8 cellular contexts compared by ENCODE assay signal in genomic region chr9:133558191-133559126, GRCh38. TPM values are rescaled to one million over a fixed set of nuclear protein-coding genes. Genes with fewer than 3 reads are reported as not detected.
DNase-seq lines count a peak whose midpoint lies in the region; ATAC-seq, FAIRE-seq and TF ChIP-seq lines count a peak whose summit lies in the region.

No MANE protein-coding gene starts in this region.

- peaks cover under 1% of the 10 kb centered on the region for H3K9me3 Mint-ChIP-seq in stimulated activated memory B cell treated with anti-CD40 and anti-IgM and Interleukin-4, amounts not matched to agents 10 μg/mL and 1 μg/mL and 100 μg/mL, for 72 hours

- CTCF ChIA-PET in HepG2 (lab: Yijun Ruan, JAX; ENCODE audit: low intra/inter-chr PET ratio, low total read pairs) = no interaction called here

- peaks cover 22% of the 10 kb centered on the region for H3K4me1 Mint-ChIP-seq in stimulated activated memory B cell treated with anti-CD40 and anti-IgM and Interleukin-4, amounts not matched to agents 10 μg/mL and 1 μg/mL and 100 μg/mL, for 72 hours

- H3K9me3 ChIP-seq in HepG2 (ENCODE audit: low read length) = no peaks in the 10 kb centered on the region

- peak overlapping the region; percentile 73 for H3K27ac Mint-ChIP-seq in stimulated activated memory B cell treated with anti-CD40 and anti-IgM and Interleukin-4, amounts not matched to agents 10 μg/mL and 1 μg/mL and 100 μg/mL, for 72 hours

- BruUV-seq in HepG2 (replicated peaks; lab: Mats Ljungman, UMichigan) = no TSS peak

- H3K79me2 ChIP-seq in HepG2 (ENCODE audit: insufficient read depth, low read length) = no peaks in the 10 kb centered on the region

- no peaks in the 10 kb centered on the region for H4K20me1 ChIP-seq in HepG2 (ENCODE audit: insufficient read depth, low read length)

- peaks cover 20% of the 10 kb centered on the region for H3K4me1 ChIP-seq in HepG2 (ENCODE audit: insufficient read depth, low read length)

- no peak for TF ChIP-seq CTCF in HepG2 (CRISPR knock-in tag; IDR thresholded peaks at IDR 0.05)

- WGBS in HepG2 (ENCODE audit: low lambda C conversion rate) = 48% methylated on average over 22 of the region's 31 CpGs

- no peak for FAIRE-seq in HepG2 (lab: Jason Lieb, UNC)

- H3K36me3 Mint-ChIP-seq in stimulated activated memory B cell treated with anti-CD40 and anti-IgM and Interleukin-4, amounts not matched to agents 10 μg/mL and 1 μg/mL and 100 μg/mL, for 72 hours = no peaks in the 10 kb centered on the region

- TF ChIP-seq POLR2A in HepG2 (IDR thresholded peaks at IDR 0.05; ENCODE audit: insufficient read depth in 1 of 2, low read depth in 2 of 2, low read length in 2 of 2) = no peak

- H3K27ac ChIP-seq in HepG2 (ENCODE audit: extremely low read length, insufficient read depth, low read length) = no peak overlapping the region

- H3K4me3 ChIP-seq in HepG2 (replicated peaks in 1 of 3; ENCODE audit: insufficient read depth in 1 of 3, low read depth in 2 of 3, low read length in 3 of 3) = no peak overlapping the region

- H2AFZ ChIP-seq in HepG2 (ENCODE audit: low read length) = no peak overlapping the region

- ATAC-seq in GM19023 (IDR thresholded peaks at IDR 0.05; ENCODE audit: unreplicated experiment) = peak; percentile 57
- ATAC-seq in HepG2 = peak; percentile 43; the same call in 2 of the 3 replicates
- peak; percentile 65 for ATAC-seq in stimulated activated memory B cell treated with anti-CD40 and anti-IgM and Interleukin-4, amounts not matched to agents 10 μg/mL and 1 μg/mL and 100 μg/mL, for 72 hours

- POLR2A ChIA-PET in HepG2 (lab: Yijun Ruan, JAX) = no interaction called here

- DNase-seq in 8988T = peak; percentile 84
- DNase-seq in NAMALWA (ENCODE audit: low spot score) = peak; percentile 77
- peak; percentile 33 for DNase-seq in brain pericyte (ENCODE audit: low read depth, low spot score)
- peak; percentile 68 for DNase-seq in HepG2 (ENCODE audit: low spot score)
- DNase-seq in NCI-H446 (lab: John Stamatoyannopoulos, UW) = no peak
- DNase-seq in kidney glomerular epithelial cell (lab: John Stamatoyannopoulos, UW) = no peak

- H3K9ac ChIP-seq in HepG2 (ENCODE audit: insufficient read depth, low read depth, low read length) = no peak overlapping the region

- H3K36me3 ChIP-seq in HepG2 (replicated peaks in 1 of 2; ENCODE audit: control insufficient read depth in 1 of 2, insufficient read depth in 2 of 2, low read length in 2 of 2) = no peaks in the 10 kb centered on the region

- H3K4me3 Mint-ChIP-seq in stimulated activated memory B cell treated with anti-CD40 and anti-IgM and Interleukin-4, amounts not matched to agents 10 μg/mL and 1 μg/mL and 100 μg/mL, for 72 hours = peak overlapping the region; percentile 61

- in situ Hi-C loops in HepG2 (cut with HindIII; ENCODE audit: extremely low pct_ligation_motif_present, low pct_unique_long_range_greater_than_20kb) = no loop called here

- H3K4me2 ChIP-seq in HepG2 (ENCODE audit: low read depth, low read length) = no peak overlapping the region

- intact Hi-C loops in HepG2 (cut with micrococcal nuclease; ENCODE audit: unreplicated experiment) = no loop called here

- TF ChIP-seq RAD21 in HepG2 (CRISPR knock-in tag; IDR thresholded peaks at IDR 0.05) = no peak

- TF ChIP-seq EP300 in HepG2 (IDR thresholded peaks at IDR 0.05; ENCODE audit: low read depth in 2 of 2, low read length in 2 of 2) (no peak), HepG2 (CRISPR knock-in tag; IDR thresholded peaks at IDR 0.05; ENCODE audit: borderline replicate concordance) (no peak)

- H3K27me3 Mint-ChIP-seq in stimulated activated memory B cell treated with anti-CD40 and anti-IgM and Interleukin-4, amounts not matched to agents 10 μg/mL and 1 μg/mL and 100 μg/mL, for 72 hours = peaks cover 71% of the 10 kb centered on the region

- peaks cover 0 to 3% of the 10 kb centered on the region in 2 experiments; a peak in 2 of 5 replicates for H3K27me3 ChIP-seq in HepG2 (ENCODE audit: control insufficient read depth in 1 of 2, insufficient read depth in 2 of 2, low read length in 2 of 2)

RNA-seq across cellular contexts. Expression of gene ADAMTSL2, which starts 24.0 kb away (rescaled TPM):
- 1.0 and 3.8 TPM in 2 replicates for total RNA-seq in HepG2 (2016; rRNA removed; fragmentation: Illumina TruSeq; extraction: Trizol)
- 0.35 and 0.61 TPM in 2 replicates for total RNA-seq in HepG2 (2016; cell fraction: cytosol; rRNA removed; fragmentation: Illumina TruSeq; extraction: Trizol; ENCODE audit: low read depth)
- total RNA-seq in HepG2 (2016; cell fraction: insoluble cytoplasmic fraction; rRNA removed; fragmentation: Illumina TruSeq; extraction: Trizol) = 0.86 and 3.7 TPM in 2 replicates
- 0.99 and 1.1 TPM in 2 replicates for total RNA-seq in HepG2 (2016; cell fraction: membrane; rRNA removed; fragmentation: Illumina TruSeq; extraction: Trizol)
- 3.9 and 4.8 TPM in 2 replicates for total RNA-seq in HepG2 (2016; cell fraction: nucleus; rRNA removed; fragmentation: Illumina TruSeq; extraction: Trizol)
- 1.8 and 1.9 TPM in 2 replicates for polyA plus RNA-seq in HepG2 (2011; rRNA removed)
- 1.2 and 1.7 TPM in 2 replicates for polyA plus RNA-seq in HepG2 (2011; cell fraction: cytosol; rRNA removed)
- 4.8 and 6.6 TPM in 2 replicates for polyA plus RNA-seq in HepG2 (2011; cell fraction: nucleus; rRNA removed)
- polyA plus RNA-seq in HepG2 (2012) = 0.43 and 1.1 TPM in 2 replicates
- 0.33 and 0.43 TPM in 2 replicates for polyA plus RNA-seq in HepG2 (2016; cell fraction: cytosol; fragmentation: Illumina TruSeq; extraction: Trizol; ENCODE audit: low read depth)
- polyA plus RNA-seq in HepG2 (2016; cell fraction: insoluble cytoplasmic fraction; fragmentation: Illumina TruSeq; extraction: Trizol; ENCODE audit: low read depth) = 0.77 and 1.1 TPM in 2 replicates
- polyA plus RNA-seq in HepG2 (2016; cell fraction: membrane; fragmentation: Illumina TruSeq; extraction: Trizol; ENCODE audit: low read depth) = 0.61 and 0.78 TPM in 2 replicates
- 6.6 and 7.1 TPM in 2 replicates for polyA plus RNA-seq in HepG2 (2016; cell fraction: nucleus; fragmentation: Illumina TruSeq; extraction: Trizol; ENCODE audit: insufficient read depth, low read depth)
- 4.1 TPM in 1 of 2 replicates, not detected in the other for polyA minus RNA-seq in HepG2 (2011; rRNA and poly(A)+ RNA removed; ENCODE audit: low replicate concordance)
- polyA minus RNA-seq in HepG2 (2011; cell fraction: cytosol; rRNA and poly(A)+ RNA removed) = 0.70 and 1.3 TPM in 2 replicates
- polyA minus RNA-seq in HepG2 (2011; cell fraction: nucleus; rRNA and poly(A)+ RNA removed) = 0.87 and 1.2 TPM in 2 replicates

RNA-seq across cellular contexts. Expression of gene MYMK, which starts 33.7 kb away (rescaled TPM):
- not detected in 2 replicates for total RNA-seq in HepG2 (2016; rRNA removed; fragmentation: Illumina TruSeq; extraction: Trizol)
- not detected in 2 replicates for total RNA-seq in HepG2 (2016; cell fraction: cytosol; rRNA removed; fragmentation: Illumina TruSeq; extraction: Trizol; ENCODE audit: low read depth)
- not detected in 2 replicates for total RNA-seq in HepG2 (2016; cell fraction: insoluble cytoplasmic fraction; rRNA removed; fragmentation: Illumina TruSeq; extraction: Trizol)
- not detected in 2 replicates for total RNA-seq in HepG2 (2016; cell fraction: membrane; rRNA removed; fragmentation: Illumina TruSeq; extraction: Trizol)
- not detected in 2 replicates for total RNA-seq in HepG2 (2016; cell fraction: nucleus; rRNA removed; fragmentation: Illumina TruSeq; extraction: Trizol)
- not detected in 2 replicates for polyA plus RNA-seq in HepG2 (2011; rRNA removed)
- not detected in 2 replicates for polyA plus RNA-seq in HepG2 (2011; cell fraction: cytosol; rRNA removed)
- polyA plus RNA-seq in HepG2 (2011; cell fraction: nucleus; rRNA removed) = not detected in 2 replicates
- not detected in 2 replicates for polyA plus RNA-seq in HepG2 (2012)
- not detected in 2 replicates for polyA plus RNA-seq in HepG2 (2016; cell fraction: cytosol; fragmentation: Illumina TruSeq; extraction: Trizol; ENCODE audit: low read depth)
- not detected in 2 replicates for polyA plus RNA-seq in HepG2 (2016; cell fraction: insoluble cytoplasmic fraction; fragmentation: Illumina TruSeq; extraction: Trizol; ENCODE audit: low read depth)
- polyA plus RNA-seq in HepG2 (2016; cell fraction: membrane; fragmentation: Illumina TruSeq; extraction: Trizol; ENCODE audit: low read depth) = not detected in 2 replicates
- not detected in 2 replicates for polyA plus RNA-seq in HepG2 (2016; cell fraction: nucleus; fragmentation: Illumina TruSeq; extraction: Trizol; ENCODE audit: insufficient read depth, low read depth)
- polyA minus RNA-seq in HepG2 (2011; rRNA and poly(A)+ RNA removed; ENCODE audit: low replicate concordance) = not detected in 2 replicates
- not detected in 2 replicates for polyA minus RNA-seq in HepG2 (2011; cell fraction: cytosol; rRNA and poly(A)+ RNA removed)
- polyA minus RNA-seq in HepG2 (2011; cell fraction: nucleus; rRNA and poly(A)+ RNA removed) = not detected in 2 replicates

RNA-seq across cellular contexts. Expression of gene FAM163B, which starts 50.7 kb away (rescaled TPM):
- total RNA-seq in HepG2 (2016; rRNA removed; fragmentation: Illumina TruSeq; extraction: Trizol) = not detected in 2 replicates
- total RNA-seq in HepG2 (2016; cell fraction: cytosol; rRNA removed; fragmentation: Illumina TruSeq; extraction: Trizol; ENCODE audit: low read depth) = not detected in 2 replicates
- total RNA-seq in HepG2 (2016; cell fraction: insoluble cytoplasmic fraction; rRNA removed; fragmentation: Illumina TruSeq; extraction: Trizol) = not detected in 2 replicates
- total RNA-seq in HepG2 (2016; cell fraction: membrane; rRNA removed; fragmentation: Illumina TruSeq; extraction: Trizol) = not detected in 2 replicates
- not detected in 2 replicates for total RNA-seq in HepG2 (2016; cell fraction: nucleus; rRNA removed; fragmentation: Illumina TruSeq; extraction: Trizol)
- polyA plus RNA-seq in HepG2 (2011; rRNA removed) = not detected in 2 replicates
- polyA plus RNA-seq in HepG2 (2011; cell fraction: cytosol; rRNA removed) = not detected in 2 replicates
- polyA plus RNA-seq in HepG2 (2011; cell fraction: nucleus; rRNA removed) = not detected in 2 replicates
- polyA plus RNA-seq in HepG2 (2012) = not detected in 2 replicates
- polyA plus RNA-seq in HepG2 (2016; cell fraction: cytosol; fragmentation: Illumina TruSeq; extraction: Trizol; ENCODE audit: low read depth) = not detected in 2 replicates
- polyA plus RNA-seq in HepG2 (2016; cell fraction: insoluble cytoplasmic fraction; fragmentation: Illumina TruSeq; extraction: Trizol; ENCODE audit: low read depth) = not detected in 2 replicates
- not detected in 2 replicates for polyA plus RNA-seq in HepG2 (2016; cell fraction: membrane; fragmentation: Illumina TruSeq; extraction: Trizol; ENCODE audit: low read depth)
- not detected in 2 replicates for polyA plus RNA-seq in HepG2 (2016; cell fraction: nucleus; fragmentation: Illumina TruSeq; extraction: Trizol; ENCODE audit: insufficient read depth, low read depth)
- not detected in 2 replicates for polyA minus RNA-seq in HepG2 (2011; rRNA and poly(A)+ RNA removed; ENCODE audit: low replicate concordance)
- polyA minus RNA-seq in HepG2 (2011; cell fraction: cytosol; rRNA and poly(A)+ RNA removed) = not detected in 2 replicates
- not detected in 2 replicates for polyA minus RNA-seq in HepG2 (2011; cell fraction: nucleus; rRNA and poly(A)+ RNA removed)

Comparison
In these comparisons a context has a peak if more than half of its experiments do, and no peak if none do; other contexts are left out.
1. DNase-seq: peak in 8988T (single experiment), NAMALWA (single experiment), brain pericyte (single experiment) and HepG2 (single experiment); none in NCI-H446 (0 of 2) and kidney glomerular epithelial cell (single experiment).
2. Peak in every context shown above with its lines, with median percentiles within 50 percentile points of each other: ATAC-seq.